In genomic region chr15:55990986-55991385, GRCh38 we compare ENCODE assay signal across 14 cellular contexts. TPM values are rescaled to one million over a fixed set of nuclear protein-coding genes. Genes with fewer than 3 reads are reported as not detected.
DNase-seq lines count a peak whose midpoint lies in the region; ATAC-seq and TF ChIP-seq lines count a peak whose summit lies in the region.
"Had no signal": no experiment of that assay in that cellular context is flagged by ENCODE, and none has a peak within 500 bp of the region (broad histone marks: within the 10 kb centered on the region; RNA-seq: fewer than 3 reads in every experiment).

No MANE protein-coding gene starts in this region.

- DNase-seq in Calu3 (no peak), OCI-M1 (lab: John Stamatoyannopoulos, UW) (peak; percentile 24), chondrocyte (ENCODE audit: low spot score) (no peak), osteocyte (ENCODE audit: extremely low spot score, unreplicated experiment) (no peak), NCI-H748 treated with DMSO at 0.1 percent for 48 hours (lab: John Stamatoyannopoulos, UW) (no peak)
- DNase-seq in activated naive CD4-positive, alpha-beta T cell treated with anti-CD3 and anti-CD28 coated beads, Interleukin-2, amount 10 ng/mL, durations not matched to agents 7 days and 5 days: no peak
- DNase-seq: activated naive CD4-positive, alpha-beta T cell; CD4-positive, CD25-positive, alpha-beta regulatory T cell; NCI-H146; NCI-H446; spleen had no signal

- CTCF ChIA-PET in Calu3 (lab: Charles Lee): no interaction called here
- CTCF ChIA-PET in activated naive CD4-positive, alpha-beta T cell treated with anti-CD3 and anti-CD28 coated beads, Interleukin-2, amount 10 ng/mL, durations not matched to agents 7 days and 5 days (lab: Charles Lee): interaction anchor here (0.6 to 1.8 kb wide), 2 partner anchors 61 to 475 kb away, joined by 3 to 5 read pairs; no protein-coding TSS in a partner anchor

- H3K4me1 Mint-ChIP-seq in Calu3 (ENCODE audit: low read depth, unreplicated experiment) (peaks cover 31% of the 10 kb centered on the region), chondrocyte (ENCODE audit: low read depth) (peaks cover 44% of the 10 kb centered on the region), osteocyte (ENCODE audit: unreplicated experiment) (peaks cover 34% of the 10 kb centered on the region)
- peaks cover 22% of the 10 kb centered on the region for H3K4me1 Mint-ChIP-seq in activated naive CD4-positive, alpha-beta T cell treated with anti-CD3 and anti-CD28 coated beads, Interleukin-2, amount 10 ng/mL, durations not matched to agents 7 days and 5 days

- no TSS peak for BruUV-seq in Calu3 (replicated peaks; lab: Mats Ljungman, UMichigan)

- H3K27ac Mint-ChIP-seq in Calu3 (ENCODE audit: unreplicated experiment) (peak overlapping the region; percentile 86), chondrocyte (ENCODE audit: unreplicated experiment) (peak overlapping the region; percentile 47), osteocyte (ENCODE audit: unreplicated experiment) (no peak overlapping the region)
- H3K27ac Mint-ChIP-seq in activated naive CD4-positive, alpha-beta T cell treated with anti-CD3 and anti-CD28 coated beads, Interleukin-2, amount 10 ng/mL, durations not matched to agents 7 days and 5 days: no peak overlapping the region
- H3K27ac Mint-ChIP-seq: CD4-positive, CD25-positive, alpha-beta regulatory T cell; progenitor cell of endocrine pancreas had no signal

- no peaks in the 10 kb centered on the region for H3K27me3 Mint-ChIP-seq in Calu3 (ENCODE audit: unreplicated experiment)
- H3K27me3 Mint-ChIP-seq in chondrocyte (ENCODE audit: low read depth): no peaks in the 10 kb centered on the region
- H3K27me3 Mint-ChIP-seq in osteocyte (ENCODE audit: unreplicated experiment): no peaks in the 10 kb centered on the region
- peaks cover 13% of the 10 kb centered on the region for H3K27me3 Mint-ChIP-seq in activated naive CD4-positive, alpha-beta T cell treated with anti-CD3 and anti-CD28 coated beads, Interleukin-2, amount 10 ng/mL, durations not matched to agents 7 days and 5 days

- H3K4me3 Mint-ChIP-seq in Calu3 (ENCODE audit: low read depth, unreplicated experiment): peak overlapping the region; percentile 89
- no peak overlapping the region for H3K4me3 Mint-ChIP-seq in chondrocyte (ENCODE audit: unreplicated experiment)
- H3K4me3 Mint-ChIP-seq in osteocyte (ENCODE audit: unreplicated experiment): peak overlapping the region; percentile 7
- no peak overlapping the region for H3K4me3 Mint-ChIP-seq in activated naive CD4-positive, alpha-beta T cell treated with anti-CD3 and anti-CD28 coated beads, Interleukin-2, amount 10 ng/mL, durations not matched to agents 7 days and 5 days

- no peak for ATAC-seq in GM18519 (IDR thresholded peaks at IDR 0.05; ENCODE audit: low FRiP score, unreplicated experiment)
- ATAC-seq: Right ventricle myocardium inferior had no signal

- no peaks in the 10 kb centered on the region for H3K9me3 Mint-ChIP-seq in Calu3 (ENCODE audit: low read depth, unreplicated experiment)
- H3K9me3 Mint-ChIP-seq in chondrocyte (ENCODE audit: low read depth): peaks cover under 1% of the 10 kb centered on the region
- H3K9me3 Mint-ChIP-seq in osteocyte (ENCODE audit: unreplicated experiment): peaks cover 2% of the 10 kb centered on the region
- H3K9me3 Mint-ChIP-seq in activated naive CD4-positive, alpha-beta T cell treated with anti-CD3 and anti-CD28 coated beads, Interleukin-2, amount 10 ng/mL, durations not matched to agents 7 days and 5 days: peaks cover 3% of the 10 kb centered on the region

- H3K36me3 Mint-ChIP-seq in Calu3 (ENCODE audit: insufficient read depth, unreplicated experiment) (peaks cover 71% of the 10 kb centered on the region), chondrocyte (ENCODE audit: low read depth) (peaks cover 2% of the 10 kb centered on the region), osteocyte (ENCODE audit: unreplicated experiment) (peaks cover 4% of the 10 kb centered on the region)
- H3K36me3 Mint-ChIP-seq in activated naive CD4-positive, alpha-beta T cell treated with anti-CD3 and anti-CD28 coated beads, Interleukin-2, amount 10 ng/mL, durations not matched to agents 7 days and 5 days: peaks cover 8% of the 10 kb centered on the region

- intact Hi-C loops in Calu3 (cut with micrococcal nuclease; ENCODE audit: unreplicated experiment): loop anchor here (2.0 to 5.0 kb wide), 3 partner anchors 62 to 256 kb away; no protein-coding TSS in a partner anchor

- TF ChIP-seq CTCF in Calu3 (IDR thresholded peaks at IDR 0.05; ENCODE audit: unreplicated experiment) (no peak), chondrocyte (IDR thresholded peaks at IDR 0.05) (peak; percentile 61), osteocyte (IDR thresholded peaks at IDR 0.05) (peak; percentile 21)

RNA-seq across cellular contexts. Expression of gene NEDD4, which starts 2.4 kb away (rescaled TPM):
- total RNA-seq in Calu3 (2022) (48.0 and 56.8 TPM in 2 replicates), chondrocyte (25.8 to 28.4 TPM (median 27.4 TPM) in 3 replicates), osteocyte (23.9 and 24.1 TPM in 2 replicates)

Comparison
In these comparisons a context has a peak if more than half of its experiments do, and no peak if none do; other contexts are left out.
1. H3K27ac Mint-ChIP-seq: peak in Calu3 (single experiment) and chondrocyte (single experiment); none in osteocyte (single experiment) and activated naive CD4-positive, alpha-beta T cell treated with anti-CD3 and anti-CD28 coated beads, Interleukin-2, amount 10 ng/mL, durations not matched to agents 7 days and 5 days (single experiment).
2. H3K4me3 Mint-ChIP-seq: peak in Calu3 (single experiment) and osteocyte (single experiment); none in chondrocyte (single experiment) and activated naive CD4-positive, alpha-beta T cell treated with anti-CD3 and anti-CD28 coated beads, Interleukin-2, amount 10 ng/mL, durations not matched to agents 7 days and 5 days (single experiment).